In genomic region chr11:106087815-106088435, GRCh38 we compare ENCODE assay signal across 8 cellular contexts.
DNase-seq lines count a peak whose midpoint lies in the region; ATAC-seq lines count a peak whose summit lies in the region.

No MANE protein-coding gene starts in this region.

- ATAC-seq in HG03175 (IDR thresholded peaks at IDR 0.05; ENCODE audit: unreplicated experiment) = peak; percentile 34

- intact Hi-C loops in head of caudate nucleus (cut with DNase I) = loop anchor here (10.0 kb wide), 1 partner anchor 927 kb away; the partner anchor contains the start of gene GUCY1A2

- DNase-seq in DMS 273 (lab: John Stamatoyannopoulos, UW; ENCODE audit: unreplicated experiment) = peak; percentile 52
- DNase-seq in DMS 273 treated with DMSO at 0.1 percent for 48 hours (lab: John Stamatoyannopoulos, UW) = no peak
- DNase-seq in OCI-M1 (lab: John Stamatoyannopoulos, UW) = peak; percentile 19
- peak; percentile 39 for DNase-seq in activated naive CD4-positive, alpha-beta T cell treated with anti-CD3 and anti-CD28 coated beads, Interleukin-2, amount 50 U/mL, for 16 hours
- DNase-seq in head of caudate nucleus = peak; percentile 6 to 84 (median 65)
- peak; percentile 28 for DNase-seq in retina
- DNase-seq in NCI-H1436 (lab: John Stamatoyannopoulos, UW) = no peak

Comparison
In these comparisons a context has a peak if more than half of its experiments do, and no peak if none do; other contexts are left out.
1. DNase-seq: peak in DMS 273 (single experiment), OCI-M1 (single experiment), activated naive CD4-positive, alpha-beta T cell treated with anti-CD3 and anti-CD28 coated beads, Interleukin-2, amount 50 U/mL, for 16 hours (single experiment), head of caudate nucleus (42 of 42) and retina (single experiment); none in DMS 273 treated with DMSO at 0.1 percent for 48 hours (single experiment) and NCI-H1436 (single experiment).